In the genomic region with DNA sequence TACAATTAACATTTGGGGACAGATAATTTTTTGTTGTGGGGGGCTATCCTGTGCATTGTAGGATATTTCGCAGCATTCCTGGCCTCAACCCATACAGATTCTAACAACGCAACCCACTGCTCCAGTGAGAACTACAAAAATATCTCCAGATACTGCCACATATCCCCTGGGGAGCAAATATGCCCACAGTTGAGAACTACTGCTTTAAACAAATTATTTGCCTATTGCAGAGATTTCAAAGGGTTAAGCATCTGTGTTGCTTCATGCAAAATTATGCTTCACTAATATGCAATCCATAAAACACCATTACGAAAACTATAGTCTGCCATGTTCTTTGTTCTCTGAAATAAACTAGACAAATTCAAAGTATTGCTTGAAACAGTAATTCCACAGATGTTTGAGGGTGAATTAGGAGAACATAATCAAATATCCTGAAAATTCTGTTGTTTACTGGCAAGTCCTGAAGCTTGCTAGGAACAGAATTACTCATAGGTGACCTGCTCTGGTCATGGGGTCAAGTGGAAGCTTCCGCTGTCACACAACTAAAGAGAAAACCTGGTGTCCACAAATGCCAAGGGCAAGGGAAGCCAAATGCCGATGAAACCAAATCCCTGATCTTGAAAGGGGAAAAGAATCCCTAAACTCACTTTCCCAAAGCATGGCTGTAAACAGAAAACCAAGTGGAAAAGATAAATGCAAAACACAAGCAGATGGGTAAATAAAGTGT, we compare ENCODE assay signal across 12 cellular contexts.
DNase-seq lines count a peak whose midpoint lies in the region; ATAC-seq and TF ChIP-seq lines count a peak whose summit lies in the region.
"Had no signal": no experiment of that assay in that cellular context is flagged by ENCODE, and none has a peak within 500 bp of the region (broad histone marks: within the 10 kb centered on the region; RNA-seq: fewer than 3 reads in every experiment).

No MANE protein-coding gene starts in this region.

- DNase-seq in COLO668 (lab: John Stamatoyannopoulos, UW; ENCODE audit: unreplicated experiment) (peak; percentile 45), M059J (ENCODE audit: low read depth) (peak; percentile 90), dermis blood vessel endothelial cell (peak; percentile 73), NCI-H128 (lab: John Stamatoyannopoulos, UW; ENCODE audit: unreplicated experiment) (no peak)
- no peak for DNase-seq in stimulated activated naive B cell treated with anti-CD40 and anti-IgM and Interleukin-4, amounts not matched to agents 10 μg/mL and 1 μg/mL and 100 μg/mL, for 72 hours
- DNase-seq: hippocampal formation, natural killer cell, NCI-H2081, RPMI8226 had no signal

- H3K36me3 Mint-ChIP-seq in nephron (ENCODE audit: low read depth), result no peaks in the 10 kb centered on the region
- peaks cover 0 to 3% of the 10 kb centered on the region in 2 donors for H3K36me3 Mint-ChIP-seq in stimulated activated naive B cell treated with anti-CD40 and anti-IgM and Interleukin-4, amounts not matched to agents 10 μg/mL and 1 μg/mL and 100 μg/mL, for 72 hours
- H3K36me3 Mint-ChIP-seq: natural killer cell had no signal

- peaks cover 44% of the 10 kb centered on the region for H3K4me1 Mint-ChIP-seq in nephron
- H3K4me1 Mint-ChIP-seq in stimulated activated naive B cell treated with anti-CD40 and anti-IgM and Interleukin-4, amounts not matched to agents 10 μg/mL and 1 μg/mL and 100 μg/mL, for 72 hours, result peaks cover 0 to 51% of the 10 kb centered on the region in 2 donors

- no peak overlapping the region for H3K4me3 Mint-ChIP-seq in nephron
- no peak overlapping the region for H3K4me3 Mint-ChIP-seq in stimulated activated naive B cell treated with anti-CD40 and anti-IgM and Interleukin-4, amounts not matched to agents 10 μg/mL and 1 μg/mL and 100 μg/mL, for 72 hours
- H3K4me3 Mint-ChIP-seq: natural killer cell had no signal

- no peak for TF ChIP-seq CTCF in nephron (IDR thresholded peaks at IDR 0.05; ENCODE audit: unreplicated experiment in 3 of 3)

- ATAC-seq in stimulated activated naive B cell treated with anti-CD40 and anti-IgM and Interleukin-4, amounts not matched to agents 10 μg/mL and 1 μg/mL and 100 μg/mL, for 72 hours (replicated peaks), result no peak
- no peak for ATAC-seq in GM19328 (IDR thresholded peaks at IDR 0.05; ENCODE audit: unreplicated experiment)
- no peak for ATAC-seq in HG02623 (IDR thresholded peaks at IDR 0.05; ENCODE audit: unreplicated experiment)
- ATAC-seq: natural killer cell had no signal

- no peaks in the 10 kb centered on the region for H3K9me3 Mint-ChIP-seq in nephron
- no peaks in the 10 kb centered on the region for H3K9me3 Mint-ChIP-seq in stimulated activated naive B cell treated with anti-CD40 and anti-IgM and Interleukin-4, amounts not matched to agents 10 μg/mL and 1 μg/mL and 100 μg/mL, for 72 hours
- H3K9me3 Mint-ChIP-seq: natural killer cell had no signal

- H3K27ac Mint-ChIP-seq in nephron, result peak overlapping the region in 2 of 3 experiments; percentile 1 to 66
- H3K27ac Mint-ChIP-seq in stimulated activated naive B cell treated with anti-CD40 and anti-IgM and Interleukin-4, amounts not matched to agents 10 μg/mL and 1 μg/mL and 100 μg/mL, for 72 hours, result no peak overlapping the region

- H3K27me3 Mint-ChIP-seq in nephron (ENCODE audit: low read depth), result no peaks in the 10 kb centered on the region
- H3K27me3 Mint-ChIP-seq in stimulated activated naive B cell treated with anti-CD40 and anti-IgM and Interleukin-4, amounts not matched to agents 10 μg/mL and 1 μg/mL and 100 μg/mL, for 72 hours, result no peaks in the 10 kb centered on the region

Comparison
In these comparisons a context has a peak if more than half of its experiments do, and no peak if none do; other contexts are left out.
1. DNase-seq: peak in COLO668 (single experiment), M059J (single experiment) and dermis blood vessel endothelial cell (single experiment); none in stimulated activated naive B cell treated with anti-CD40 and anti-IgM and Interleukin-4, amounts not matched to agents 10 μg/mL and 1 μg/mL and 100 μg/mL, for 72 hours (single experiment) and NCI-H128 (single experiment).